ENCODE assay signal across 9 cellular contexts in the genomic region with DNA sequence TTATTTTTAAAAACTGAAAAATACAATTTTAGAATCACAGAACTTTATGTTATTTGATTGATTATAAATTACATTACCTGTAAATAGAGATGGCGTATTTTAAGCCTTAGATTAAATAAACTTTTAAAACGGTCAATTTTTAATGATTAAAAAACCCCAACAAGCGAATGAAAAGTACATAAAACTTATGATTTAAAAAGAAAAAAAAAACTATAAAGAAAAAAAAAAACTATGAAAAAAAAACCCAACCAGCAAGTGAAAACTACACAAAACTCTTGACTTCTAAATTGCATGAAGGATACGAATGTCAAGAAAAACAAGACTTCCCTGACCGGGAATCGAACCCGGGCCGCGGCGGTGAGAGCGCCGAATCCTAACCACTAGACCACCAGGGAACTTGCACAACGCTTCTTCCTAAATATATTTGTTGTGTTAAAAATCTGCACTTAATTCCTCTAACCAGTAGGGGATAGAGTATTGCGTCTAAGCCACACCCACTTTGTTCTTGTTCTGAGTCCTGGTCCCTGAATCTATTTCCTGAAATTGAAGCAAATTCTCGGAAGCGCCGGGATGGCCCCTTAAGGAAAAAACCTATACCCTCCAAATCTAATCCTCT. TPM values are rescaled to one million over a fixed set of nuclear protein-coding genes. Genes with fewer than 3 reads are reported as not detected.
DNase-seq lines count a peak whose midpoint lies in the region; ATAC-seq and TF ChIP-seq lines count a peak whose summit lies in the region.
"Had no signal": no experiment of that assay in that cellular context is flagged by ENCODE, and none has a peak within 500 bp of the region (broad histone marks: within the 10 kb centered on the region; RNA-seq: fewer than 3 reads in every experiment).

No MANE protein-coding gene starts in this region.

- CTCF ChIA-PET in BJ (lab: Yijun Ruan, JAX): interaction anchor here (1.2 to 3.6 kb wide), 4 partner anchors 10 to 469 kb away, joined by 3 to 21 read pairs (median 8); a partner anchor contains a TSS

- POLR2A ChIA-PET in BJ (lab: Charles Lee): no interaction called here

- peak overlapping the region; percentile 62 for H3K4me3 ChIP-seq in BJ (ENCODE audit: low read depth, low read length)
- H3K4me3 ChIP-seq in dorsolateral prefrontal cortex: peak overlapping the region; percentile 42 to 93 (median 77)
- peak overlapping the region; percentile 69 to 79 (median 71) for H3K4me3 ChIP-seq in liver (ENCODE audit: low read depth in 1 of 3, low read length in 3 of 3)

- H3K9ac ChIP-seq in liver (ENCODE audit: low read depth in 1 of 2, low read length in 2 of 2): peak overlapping the region; percentile 93 to 94

- no peaks in the 10 kb centered on the region for H3K36me3 ChIP-seq in BJ (ENCODE audit: control insufficient read depth, insufficient read depth, low read length)
- H3K36me3 ChIP-seq in liver (ENCODE audit: control insufficient read depth in 4 of 4, insufficient read depth in 3 of 4, low read depth in 1 of 4, low read length in 3 of 4): no peaks in the 10 kb centered on the region

- peak; percentile 80 for DNase-seq in BJ (ENCODE audit: low read depth)
- DNase-seq in NCI-H524 treated with DMSO at 0.1 percent for 48 hours (lab: John Stamatoyannopoulos, UW): peak; percentile 87
- DNase-seq in activated CD4-positive, alpha-beta T cell treated with anti-CD3 and anti-CD28 coated beads, Interleukin-2, amount 50 U/mL, for 1 hour: peak; percentile 84
- peak; percentile 69 to 93 (median 83) for DNase-seq in dorsolateral prefrontal cortex
- DNase-seq in stimulated activated CD4-positive, alpha-beta T cell treated with anti-CD3 and anti-CD28 coated beads, Interleukin-2, amount 100 ng/mL, for 48 hours: peak; percentile 90

- peak; percentile 24 to 52 for TF ChIP-seq RAD21 in liver (IDR thresholded peaks at IDR 0.05)

- H3K27me3 ChIP-seq in BJ (ENCODE audit: control insufficient read depth, insufficient read depth, low read length): 0 out of 2 replicates have a peak, but pooled peaks cover 5% of the 10 kb centered on the region
- H3K27me3 ChIP-seq in dorsolateral prefrontal cortex: no peaks in the 10 kb centered on the region
- no peaks in the 10 kb centered on the region for H3K27me3 ChIP-seq in liver (ENCODE audit: control insufficient read depth in 4 of 4, insufficient read depth in 4 of 4, low read length in 3 of 4)

- intact Hi-C loops in dorsolateral prefrontal cortex (cut with DNase I): loop anchor here in 1 of 2 donors (2.0 kb wide), 1 partner anchor 195 kb away; no protein-coding TSS in a partner anchor

- H3K4me1 ChIP-seq in liver (ENCODE audit: control insufficient read depth in 4 of 4, insufficient read depth in 4 of 4, low read length in 3 of 4): peaks cover 0 to 4% (median 0%) of the 10 kb centered on the region in 4 donors

- H3K27ac ChIP-seq in dorsolateral prefrontal cortex (peak overlapping the region; percentile 72 to 99 (median 93)), liver (ENCODE audit: low read depth in 1 of 2, low read length in 2 of 2) (peak overlapping the region; percentile 89 to 97)

- no peaks in the 10 kb centered on the region for H3K9me3 ChIP-seq in liver (ENCODE audit: control insufficient read depth in 4 of 4, low read length in 3 of 4)

- ATAC-seq in GM19328 (IDR thresholded peaks at IDR 0.05; ENCODE audit: unreplicated experiment): peak; percentile 78
- peak; percentile 79 for ATAC-seq in HG03460 (IDR thresholded peaks at IDR 0.05; ENCODE audit: unreplicated experiment)

- WGBS in liver: 14% methylated on average over 17 of the region's 17 CpGs

- TF ChIP-seq CTCF in BJ (IDR thresholded peaks at IDR 0.05; ENCODE audit: insufficient read depth, low read depth, low read length): peak; percentile 21; the same call in 1 of the 2 replicates
- peak in 52 of 56 donors; percentile 23 to 71 (median 51) for TF ChIP-seq CTCF in dorsolateral prefrontal cortex (IDR thresholded peaks at IDR 0.05 in 54 of 56, conservative IDR thresholded peaks at IDR 0.05 in 2 of 56; ENCODE audit: low read depth in 1 of 56, partially characterized antibody in 56 of 56)
- TF ChIP-seq CTCF in liver (IDR thresholded peaks at IDR 0.05; ENCODE audit: low read depth, low read length, missing input control): peak; percentile 50

TF ChIP-seq in liver, 16 proteins besides CTCF, POLR2A, EP300 and RAD21:
- TF ChIP-seq FOXA2 (IDR thresholded peaks at IDR 0.05): no peak
- no peak for TF ChIP-seq RXRA (IDR thresholded peaks at IDR 0.05)
- TF ChIP-seq EGR1 (IDR thresholded peaks at IDR 0.05; ENCODE audit: low read depth in 2 of 2): no peak
- TF ChIP-seq, protein P1, sequence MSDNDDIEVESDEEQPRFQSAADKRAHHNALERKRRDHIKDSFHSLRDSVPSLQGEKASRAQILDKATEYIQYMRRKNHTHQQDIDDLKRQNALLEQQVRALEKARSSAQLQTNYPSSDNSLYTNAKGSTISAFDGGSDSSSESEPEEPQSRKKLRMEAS (IDR thresholded peaks at IDR 0.05): no peak
- TF ChIP-seq HNF4A (conservative IDR thresholded peaks at IDR 0.05): peak in 1 of 2 donors; percentile 17
- TF ChIP-seq, protein P2, sequence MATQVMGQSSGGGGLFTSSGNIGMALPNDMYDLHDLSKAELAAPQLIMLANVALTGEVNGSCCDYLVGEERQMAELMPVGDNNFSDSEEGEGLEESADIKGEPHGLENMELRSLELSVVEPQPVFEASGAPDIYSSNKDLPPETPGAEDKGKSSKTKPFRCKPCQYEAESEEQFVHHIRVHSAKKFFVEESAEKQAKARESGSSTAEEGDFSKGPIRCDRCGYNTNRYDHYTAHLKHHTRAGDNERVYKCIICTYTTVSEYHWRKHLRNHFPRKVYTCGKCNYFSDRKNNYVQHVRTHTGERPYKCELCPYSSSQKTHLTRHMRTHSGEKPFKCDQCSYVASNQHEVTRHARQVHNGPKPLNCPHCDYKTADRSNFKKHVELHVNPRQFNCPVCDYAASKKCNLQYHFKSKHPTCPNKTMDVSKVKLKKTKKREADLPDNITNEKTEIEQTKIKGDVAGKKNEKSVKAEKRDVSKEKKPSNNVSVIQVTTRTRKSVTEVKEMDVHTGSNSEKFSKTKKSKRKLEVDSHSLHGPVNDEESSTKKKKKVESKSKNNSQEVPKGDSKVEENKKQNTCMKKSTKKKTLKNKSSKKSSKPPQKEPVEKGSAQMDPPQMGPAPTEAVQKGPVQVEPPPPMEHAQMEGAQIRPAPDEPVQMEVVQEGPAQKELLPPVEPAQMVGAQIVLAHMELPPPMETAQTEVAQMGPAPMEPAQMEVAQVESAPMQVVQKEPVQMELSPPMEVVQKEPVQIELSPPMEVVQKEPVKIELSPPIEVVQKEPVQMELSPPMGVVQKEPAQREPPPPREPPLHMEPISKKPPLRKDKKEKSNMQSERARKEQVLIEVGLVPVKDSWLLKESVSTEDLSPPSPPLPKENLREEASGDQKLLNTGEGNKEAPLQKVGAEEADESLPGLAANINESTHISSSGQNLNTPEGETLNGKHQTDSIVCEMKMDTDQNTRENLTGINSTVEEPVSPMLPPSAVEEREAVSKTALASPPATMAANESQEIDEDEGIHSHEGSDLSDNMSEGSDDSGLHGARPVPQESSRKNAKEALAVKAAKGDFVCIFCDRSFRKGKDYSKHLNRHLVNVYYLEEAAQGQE (IDR thresholded peaks at IDR 0.05): no peak
- no peak for TF ChIP-seq FOXA1 (IDR thresholded peaks at IDR 0.05)
- TF ChIP-seq HNF4G (IDR thresholded peaks at IDR 0.05): no peak
- TF ChIP-seq, protein P3, sequence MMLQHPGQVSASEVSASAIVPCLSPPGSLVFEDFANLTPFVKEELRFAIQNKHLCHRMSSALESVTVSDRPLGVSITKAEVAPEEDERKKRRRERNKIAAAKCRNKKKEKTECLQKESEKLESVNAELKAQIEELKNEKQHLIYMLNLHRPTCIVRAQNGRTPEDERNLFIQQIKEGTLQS (IDR thresholded peaks at IDR 0.05): peak; percentile 100
- TF ChIP-seq, protein P4, sequence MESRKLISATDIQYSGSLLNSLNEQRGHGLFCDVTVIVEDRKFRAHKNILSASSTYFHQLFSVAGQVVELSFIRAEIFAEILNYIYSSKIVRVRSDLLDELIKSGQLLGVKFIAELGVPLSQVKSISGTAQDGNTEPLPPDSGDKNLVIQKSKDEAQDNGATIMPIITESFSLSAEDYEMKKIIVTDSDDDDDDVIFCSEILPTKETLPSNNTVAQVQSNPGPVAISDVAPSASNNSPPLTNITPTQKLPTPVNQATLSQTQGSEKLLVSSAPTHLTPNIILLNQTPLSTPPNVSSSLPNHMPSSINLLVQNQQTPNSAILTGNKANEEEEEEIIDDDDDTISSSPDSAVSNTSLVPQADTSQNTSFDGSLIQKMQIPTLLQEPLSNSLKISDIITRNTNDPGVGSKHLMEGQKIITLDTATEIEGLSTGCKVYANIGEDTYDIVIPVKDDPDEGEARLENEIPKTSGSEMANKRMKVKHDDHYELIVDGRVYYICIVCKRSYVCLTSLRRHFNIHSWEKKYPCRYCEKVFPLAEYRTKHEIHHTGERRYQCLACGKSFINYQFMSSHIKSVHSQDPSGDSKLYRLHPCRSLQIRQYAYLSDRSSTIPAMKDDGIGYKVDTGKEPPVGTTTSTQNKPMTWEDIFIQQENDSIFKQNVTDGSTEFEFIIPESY (IDR thresholded peaks at IDR 0.05): peak; percentile 12

RNA-seq across cellular contexts. Expression of a gene that starts 10.7 kb away (rescaled TPM):
- polyA plus RNA-seq in BJ (2011; rRNA removed) (27.2 and 29.7 TPM in 2 replicates), liver (10 to 100 TPM in 1 of 2 donors, 1 to 10 TPM in 1; 8.6 to 13.4 TPM)
- polyA minus RNA-seq in BJ (2011; rRNA and poly(A)+ RNA removed): 30.9 and 55.3 TPM in 2 replicates
- total RNA-seq in dorsolateral prefrontal cortex (100 to 1,000 TPM in 118 of 120 experiments, 10 to 100 TPM in 2; 63.5 to 252 (median 193) TPM), liver (10 to 100 TPM; 21.7 to 40.9 TPM)

RNA-seq across cellular contexts. Expression of a gene that starts 30.6 kb away (rescaled TPM):
- polyA plus RNA-seq in BJ (2011; rRNA removed) (not detected in 2 replicates), liver (1 to 10 TPM; 1.4 to 2.0 TPM)
- polyA minus RNA-seq in BJ (2011; rRNA and poly(A)+ RNA removed): not detected in 2 replicates
- total RNA-seq in dorsolateral prefrontal cortex (10 to 100 TPM in 16 of 120 experiments, 1 to 10 TPM in 104; 3.3 to 16.5 (median 7.2) TPM), liver (1 to 10 TPM; 1.0 to 1.4 TPM)
- total RNA-seq: T-helper 2 cell treated with Interferon-gamma antibody and Interleukin-4, amounts not matched to agents 100 ng/mL and 5 ng/mL, for 36 hours had no signal

Comparison
In these comparisons a context has a peak if more than half of its experiments do, and no peak if none do; other contexts are left out.
1. Peak in every context shown above with its lines: DNase-seq, ATAC-seq, H3K4me3 ChIP-seq and H3K27ac ChIP-seq.